ENCODE assay signal across 13 cellular contexts in the genomic region with DNA sequence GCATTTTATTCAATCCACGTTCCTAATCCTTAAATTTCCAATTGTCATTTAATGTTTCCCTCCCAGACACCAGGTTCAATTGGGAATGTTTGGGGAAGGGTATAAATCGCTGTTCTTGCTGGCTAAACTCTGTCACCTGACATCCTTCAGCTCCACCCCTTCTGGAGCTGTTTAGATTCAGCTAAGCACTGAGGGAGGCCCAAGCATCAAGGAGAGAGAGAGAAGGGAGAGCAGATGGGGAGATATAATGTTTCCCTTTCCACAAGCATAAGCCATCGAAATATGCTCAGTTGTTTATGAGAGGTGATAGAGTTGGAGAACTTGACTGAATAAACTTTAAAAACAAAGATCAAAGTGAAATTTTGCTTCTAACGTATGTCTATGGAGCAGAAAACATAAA. TPM values are rescaled to one million over a fixed set of nuclear protein-coding genes. Genes with fewer than 3 reads are reported as not detected.
A peak's percentile ranks its signal among the peaks of the same experiment; 100 is the strongest.
DNase-seq lines count a peak whose midpoint lies in the region; ATAC-seq, FAIRE-seq and TF ChIP-seq lines count a peak whose summit lies in the region.
"Had no signal": no experiment of that assay in that cellular context is flagged by ENCODE, and none has a peak within 500 bp of the region (broad histone marks: within the 10 kb centered on the region; RNA-seq: fewer than 3 reads in every experiment).

No MANE protein-coding gene starts in this region.

- CTCF ChIA-PET in MCF 10A (lab: Yijun Ruan, JAX), result no interaction called here

- H3K4ac ChIP-seq in neuronal stem cell (ENCODE audit: low read length), result no peak overlapping the region

- H3K27ac Mint-ChIP-seq in MCF 10A (ENCODE audit: low read depth, unreplicated experiment), result no peak overlapping the region
- H3K27ac Mint-ChIP-seq: activated CD4-positive, alpha-beta memory T cell treated with anti-CD3 and anti-CD28 coated beads, Interleukin-2, amount 10 ng/mL, durations not matched to agents 7 days and 5 days; CD14-positive monocyte had no signal

- no peaks in the 10 kb centered on the region for H3K27me3 Mint-ChIP-seq in MCF 10A (ENCODE audit: insufficient read depth, unreplicated experiment)

- FAIRE-seq in GM12891 (lab: Jason Lieb, UNC), result no peak

- no peak overlapping the region for H3K9ac ChIP-seq in neuronal stem cell (ENCODE audit: low read depth, low read length, poor library complexity)

- H2AK5ac ChIP-seq in neuronal stem cell (ENCODE audit: low read depth, low read length), result no peak overlapping the region

- POLR2A ChIA-PET in MCF 10A (lab: Yijun Ruan, JAX), result no interaction called here

- no peak overlapping the region for H3K18ac ChIP-seq in neuronal stem cell (ENCODE audit: low read length)

- H3K36me3 ChIP-seq in breast epithelium (no peaks in the 10 kb centered on the region), neuronal stem cell (replicated peaks in 1 of 2; ENCODE audit: control insufficient read depth in 2 of 2, insufficient read depth in 2 of 2, low read length in 2 of 2) (no peaks in the 10 kb centered on the region), vagina (no peaks in the 10 kb centered on the region)

- H2AFZ ChIP-seq in neuronal stem cell (ENCODE audit: low read length), result peak overlapping the region; percentile 48

- no peak overlapping the region for H4K91ac ChIP-seq in neuronal stem cell (ENCODE audit: low read depth, low read length, poor library complexity)

- no peaks in the 10 kb centered on the region for H3K79me1 ChIP-seq in neuronal stem cell (ENCODE audit: low read depth, low read length)

- H3K4me3 ChIP-seq in breast epithelium (peak overlapping the region in 2 of 3 donors; percentile 46 to 68), neuronal stem cell (ENCODE audit: low read length in 2 of 2) (no peak overlapping the region), vagina (peak overlapping the region; percentile 47 to 50)

- H3K9me3 Mint-ChIP-seq in MCF 10A (ENCODE audit: unreplicated experiment), result no peaks in the 10 kb centered on the region
- H3K9me3 Mint-ChIP-seq: activated CD4-positive, alpha-beta memory T cell treated with anti-CD3 and anti-CD28 coated beads, Interleukin-2, amount 10 ng/mL, durations not matched to agents 7 days and 5 days had no signal

- TF ChIP-seq POLR2A in breast epithelium (IDR thresholded peaks at IDR 0.05) (no peak), vagina (IDR thresholded peaks at IDR 0.05) (no peak), GM12891 (IDR thresholded peaks at IDR 0.05; ENCODE audit: low read depth, low read length) (no peak)

- H3K23ac ChIP-seq in neuronal stem cell (ENCODE audit: low read depth, low read length, poor library complexity), result no peak overlapping the region

- no peaks in the 10 kb centered on the region for H3K4me1 Mint-ChIP-seq in MCF 10A (ENCODE audit: insufficient read depth, unreplicated experiment)

- TF ChIP-seq CTCF in breast epithelium (IDR thresholded peaks at IDR 0.05) (no peak), MCF 10A (IDR thresholded peaks at IDR 0.05; ENCODE audit: unreplicated experiment) (no peak), vagina (IDR thresholded peaks at IDR 0.05) (no peak), GM10266 (IDR thresholded peaks at IDR 0.05; ENCODE audit: control insufficient read depth, insufficient read depth, low read depth, missing control alignments) (no peak)

- H2BK5ac ChIP-seq in neuronal stem cell (ENCODE audit: low read length), result no peak overlapping the region

- H4K8ac ChIP-seq in neuronal stem cell (ENCODE audit: low read depth, low read length), result no peak overlapping the region

- DNase-seq in breast epithelium (ENCODE audit: low spot score in 2 of 2), result no peak
- DNase-seq in MCF 10A (ENCODE audit: unreplicated experiment), result no peak
- DNase-seq in left ventricle myocardium superior, result no peak
- DNase-seq in neuronal stem cell (ENCODE audit: low spot score), result no peak
- no peak for DNase-seq in vagina (ENCODE audit: extremely low spot score in 2 of 2)
- no peak for DNase-seq in NCI-H1436 (lab: John Stamatoyannopoulos, UW)
- DNase-seq in GM10266 (ENCODE audit: extremely low spot score), result no peak
- no peak for DNase-seq in GM12891 (ENCODE audit: insufficient read length, low spot score)
- DNase-seq: 8988T; activated CD4-positive, alpha-beta memory T cell treated with anti-CD3 and anti-CD28 coated beads, Interleukin-2, amount 10 ng/mL, durations not matched to agents 7 days and 5 days; cortex of kidney; NCI-H2081 treated with DMSO at 0.1 percent for 48 hours had no signal

- H3K4me1 ChIP-seq in breast epithelium (peaks cover 0 to 4% of the 10 kb centered on the region in 2 donors), neuronal stem cell (ENCODE audit: control insufficient read depth in 2 of 2, insufficient read depth in 1 of 2, low read depth in 1 of 2, low read length in 2 of 2) (no peaks in the 10 kb centered on the region), vagina (peaks cover 15% of the 10 kb centered on the region)

- H3K27ac ChIP-seq in breast epithelium, result no peak overlapping the region
- H3K27ac ChIP-seq in neuronal stem cell (replicated peaks; ENCODE audit: low read length), result no peak overlapping the region
- H3K27ac ChIP-seq in vagina, result peak overlapping the region; percentile 65

- WGBS in neuronal stem cell (ENCODE audit: extremely low coverage in 2 of 2, insufficient read length in 2 of 2, insufficient replicate concordance in 1 of 2), 2 donors, result no CpG with 5 or more reads among the region's 4 CpGs

- H3K14ac ChIP-seq in neuronal stem cell (ENCODE audit: low read length), result no peak overlapping the region

- no TSS peak for BruUV-seq in MCF 10A (replicated peaks; lab: Mats Ljungman, UMichigan)

- intact Hi-C loops in breast epithelium (cut with DNase I; ENCODE audit: low total_unique reads), result no loop called here
- intact Hi-C loops in MCF 10A (cut with micrococcal nuclease), result no loop called here
- intact Hi-C loops in left ventricle myocardium superior (cut with micrococcal nuclease), result no loop called here
- intact Hi-C loops in vagina (cut with DNase I), result no loop called here

- H3K36me3 Mint-ChIP-seq in MCF 10A (ENCODE audit: insufficient read depth, unreplicated experiment), result no peaks in the 10 kb centered on the region

- no peak overlapping the region for H2BK12ac ChIP-seq in neuronal stem cell (ENCODE audit: low read length)

- no peak overlapping the region for H2BK120ac ChIP-seq in neuronal stem cell (ENCODE audit: low read depth, low read length)

- H3K9me3 ChIP-seq in breast epithelium (no peaks in the 10 kb centered on the region), neuronal stem cell (replicated peaks in 1 of 2; ENCODE audit: control insufficient read depth in 2 of 2, insufficient read depth in 1 of 2, low read depth in 1 of 2, low read length in 2 of 2) (peaks cover 0 to 19% of the 10 kb centered on the region in 2 donors), vagina (no peaks in the 10 kb centered on the region)

- peak; percentile 41 for ATAC-seq in left ventricle myocardium superior

- no peak overlapping the region for H2BK15ac ChIP-seq in neuronal stem cell (ENCODE audit: low read length)

- H3K4me2 ChIP-seq in neuronal stem cell (ENCODE audit: insufficient read depth, low read length, poor library complexity, severe bottlenecking), result no peak overlapping the region

- H3K27me3 ChIP-seq in breast epithelium, result peaks cover 0 to 51% of the 10 kb centered on the region in 2 donors
- H3K27me3 ChIP-seq in neuronal stem cell (ENCODE audit: control insufficient read depth in 3 of 3, insufficient read depth in 3 of 3, low read depth in 1 of 3, low read length in 3 of 3), result peaks cover 0 to 23% (median 0%) of the 10 kb centered on the region in 3 experiments
- no peaks in the 10 kb centered on the region for H3K27me3 ChIP-seq in vagina

- no peak overlapping the region for H3K4me3 Mint-ChIP-seq in MCF 10A (ENCODE audit: unreplicated experiment)
- H3K4me3 Mint-ChIP-seq: activated CD4-positive, alpha-beta memory T cell treated with anti-CD3 and anti-CD28 coated beads, Interleukin-2, amount 10 ng/mL, durations not matched to agents 7 days and 5 days had no signal

TF ChIP-seq in GM12891, 5 proteins besides CTCF, POLR2A, EP300 and RAD21:
- TF ChIP-seq POU2F2 (IDR thresholded peaks at IDR 0.05; ENCODE audit: low read depth, low read length) (no peak), PAX5 (IDR thresholded peaks at IDR 0.05; ENCODE audit: insufficient read depth, low read length, severe bottlenecking) (no peak), TAF1 (IDR thresholded peaks at IDR 0.05; ENCODE audit: low read depth, low read length) (no peak)

RNA-seq across cellular contexts. Expression of gene ABCC9, which starts 1.8 kb away (rescaled TPM):
- 10 to 100 TPM; 10.2 to 52.0 (median 27.5) TPM for total RNA-seq in breast epithelium
- 0.12 TPM in 2 replicates for total RNA-seq in MCF 10A (2022)
- 83.1 TPM for total RNA-seq in left ventricle myocardium superior
- polyA plus RNA-seq in neuronal stem cell (2013, experiment 1 of 2), result 0.04 TPM
- polyA plus RNA-seq in neuronal stem cell (2013, experiment 2 of 2), result 0.04 TPM
- 24.6 TPM for total RNA-seq in vagina
- polyA plus RNA-seq in GM12891 (2012; ENCODE audit: low read depth, missing spikeins), result 0.03 TPM
- total RNA-seq: activated CD4-positive, alpha-beta memory T cell treated with anti-CD3 and anti-CD28 coated beads, Interleukin-2, amount 10 ng/mL, durations not matched to agents 7 days and 5 days had no signal
- polyA plus RNA-seq: CD14-positive monocyte had no signal

Comparison
In these comparisons a context has a peak if more than half of its experiments do, and no peak if none do; other contexts are left out.
1. RNA of gene ABCC9, which starts 1.8 kb away (total RNA-seq): 83.1 TPM in left ventricle myocardium superior (single experiment), 10.2 to 52.0 TPM in breast epithelium and 24.6 TPM in vagina (single experiment); 0.12 TPM in MCF 10A; every median in the first group is over 10 times any median in the second.
2. H3K4me3 ChIP-seq: peak in breast epithelium (2 of 3) and vagina (2 of 2); none in neuronal stem cell (0 of 2).